9 cellular contexts compared by ENCODE assay signal in the genomic region with DNA sequence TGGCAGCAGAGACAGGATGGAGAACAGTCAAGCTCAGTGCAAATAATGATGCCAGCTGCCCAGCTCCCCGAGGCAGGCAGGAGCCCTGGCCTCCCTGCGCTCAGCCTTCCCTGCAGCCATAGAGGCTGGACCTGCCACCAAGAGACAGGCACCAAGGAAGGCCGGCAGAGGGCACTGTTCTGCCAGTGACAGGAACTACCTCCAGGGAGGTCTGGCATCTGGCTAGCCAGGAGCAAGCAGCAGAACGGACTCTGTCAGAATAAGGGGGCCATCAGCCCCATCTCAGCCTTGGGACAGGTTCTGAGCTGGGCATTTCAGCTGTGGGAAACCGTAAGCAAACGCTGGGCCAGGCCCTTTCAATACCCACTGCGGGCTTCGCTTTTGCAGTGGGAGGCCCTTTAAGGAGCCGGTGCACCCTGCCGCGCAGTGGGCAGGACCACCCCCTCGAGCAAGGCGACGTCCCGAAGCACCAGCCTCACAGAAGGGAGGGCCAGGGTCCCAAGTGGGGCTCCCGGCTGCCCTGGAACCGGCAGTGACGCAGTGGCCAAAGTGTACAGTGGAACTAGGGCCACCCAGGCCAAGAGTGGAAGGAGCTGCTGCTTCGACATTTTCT. TPM values are rescaled to one million over a fixed set of nuclear protein-coding genes. Genes with fewer than 3 reads are reported as not detected.
DNase-seq lines count a peak whose midpoint lies in the region; ATAC-seq and TF ChIP-seq lines count a peak whose summit lies in the region.
"Had no signal": no experiment of that assay in that cellular context is flagged by ENCODE, and none has a peak within 500 bp of the region (broad histone marks: within the 10 kb centered on the region; RNA-seq: fewer than 3 reads in every experiment).

No MANE protein-coding gene starts in this region.

- H3K4me3 Mint-ChIP-seq in endothelial cell (ENCODE audit: unreplicated experiment), result no peak overlapping the region
- H3K4me3 Mint-ChIP-seq in naive B cell, result no peak overlapping the region

- DNase-seq in AG04450 (ENCODE audit: low read depth, low spot score), result peak; percentile 38
- peak; percentile 58 for DNase-seq in GM19238 (ENCODE audit: insufficient read length, low spot score)
- peak; percentile 52 for DNase-seq in NCI-H82 treated with DMSO at 0.1 percent for 48 hours (lab: John Stamatoyannopoulos, UW; ENCODE audit: unreplicated experiment)
- DNase-seq in activated CD8-positive, alpha-beta memory T cell treated with anti-CD3 and anti-CD28 coated beads for 4 hours (ENCODE audit: low read depth in 2 of 2), result peak; percentile 40 to 49
- peak; percentile 85 for DNase-seq in endothelial cell (ENCODE audit: low spot score)
- DNase-seq in naive B cell, result peak; percentile 53
- DNase-seq in stimulated activated CD8-positive, alpha-beta memory T cell treated with anti-CD3 and anti-CD28 coated beads, Interleukin-7, amount 100 ng/mL, for 24 hours (ENCODE audit: low read depth), result peak; percentile 55

- ATAC-seq in naive B cell (ENCODE audit: low read depth in 2 of 2) (peak; percentile 69 to 85), GM19351 (IDR thresholded peaks at IDR 0.05; ENCODE audit: unreplicated experiment) (no peak)

- POLR2A ChIA-PET in AG04450 (lab: Yijun Ruan, JAX), result no interaction called here

- peaks cover 9% of the 10 kb centered on the region for H3K27me3 ChIP-seq in AG04450 (ENCODE audit: control insufficient read depth, insufficient read depth, low read length)

- H3K27ac Mint-ChIP-seq in endothelial cell (ENCODE audit: unreplicated experiment), result no peak overlapping the region
- peak overlapping the region in 2 of 6 donors; percentile 18 to 52 for H3K27ac Mint-ChIP-seq in naive B cell

- no peak overlapping the region for H3K4me3 ChIP-seq in AG04450 (ENCODE audit: low read depth, low read length)

- H3K4me1 Mint-ChIP-seq in endothelial cell (ENCODE audit: unreplicated experiment), result no peaks in the 10 kb centered on the region
- peaks cover 5 to 7% (median 6%) of the 10 kb centered on the region in 3 donors for H3K4me1 Mint-ChIP-seq in naive B cell

- H3K27me3 Mint-ChIP-seq in endothelial cell (ENCODE audit: unreplicated experiment) (peaks cover 2% of the 10 kb centered on the region), naive B cell (peaks cover 12 to 21% (median 19%) of the 10 kb centered on the region in 3 donors)

- CTCF ChIA-PET in AG04450 (lab: Charles Lee), result interaction anchor here (0.5 to 4.7 kb wide), 27 partner anchors 8 to 224 kb away, joined by 3 to 121 read pairs (median 4); a partner anchor contains a TSS

- H3K9me3 Mint-ChIP-seq in endothelial cell (ENCODE audit: unreplicated experiment) (no peaks in the 10 kb centered on the region), naive B cell (peaks cover 0 to 3% (median 0%) of the 10 kb centered on the region in 7 donors)

- H3K27ac ChIP-seq in AG04450 (ENCODE audit: low read depth, low read length), result no peak overlapping the region

- H3K36me3 Mint-ChIP-seq in endothelial cell (ENCODE audit: low read depth, unreplicated experiment) (peaks cover 11% of the 10 kb centered on the region), naive B cell (peaks cover 0 to 8% of the 10 kb centered on the region in 2 donors)

- H3K9me3 ChIP-seq in AG04450 (ENCODE audit: control insufficient read depth, insufficient read depth, low read length), result no peaks in the 10 kb centered on the region; the same call in 1 of the 2 replicates

- TF ChIP-seq CTCF in AG04450 (IDR thresholded peaks at IDR 0.05; ENCODE audit: low read depth, low read length) (peak; percentile 83), endothelial cell (IDR thresholded peaks at IDR 0.05; ENCODE audit: unreplicated experiment) (peak; percentile 57)

RNA-seq across cellular contexts. Expression of a gene that starts 18.2 kb away (rescaled TPM):
- polyA plus RNA-seq in AG04450 (2011; rRNA removed), result 22.5 and 25.5 TPM in 2 replicates
- polyA minus RNA-seq in AG04450 (2011; rRNA and poly(A)+ RNA removed), result 10.1 and 14.7 TPM in 2 replicates
- 51.1 TPM for total RNA-seq in endothelial cell (ENCODE audit: unreplicated experiment)
- 10 to 100 TPM in 5 of 6 donors, 1 to 10 TPM in 1; 7.2 to 15.9 (median 11.6) TPM for polyA plus RNA-seq in naive B cell (ENCODE audit: low read depth in 6 of 6)

RNA-seq across cellular contexts. Expression of a gene that starts 54.2 kb away (rescaled TPM):
- not detected in 2 replicates for polyA plus RNA-seq in AG04450 (2011; rRNA removed)
- not detected in 2 replicates for polyA minus RNA-seq in AG04450 (2011; rRNA and poly(A)+ RNA removed)
- not detected for total RNA-seq in endothelial cell (ENCODE audit: unreplicated experiment)
- not detected for polyA plus RNA-seq in naive B cell (ENCODE audit: low read depth in 6 of 6)
- total RNA-seq: subcutaneous adipose tissue had no signal

RNA-seq across cellular contexts. Expression of a gene that starts 59.1 kb away (rescaled TPM):
- polyA plus RNA-seq in AG04450 (2011; rRNA removed) (not detected in 2 replicates), naive B cell (ENCODE audit: low read depth in 6 of 6) (1 to 10 TPM in 2 of 6 donors, under 1 TPM in 1, not detected in 3; 0.73 to 1.5 (median 1.3) TPM)
- not detected in 2 replicates for polyA minus RNA-seq in AG04450 (2011; rRNA and poly(A)+ RNA removed)
- not detected for total RNA-seq in endothelial cell (ENCODE audit: unreplicated experiment)
- total RNA-seq: subcutaneous adipose tissue had no signal
